ENCODE assay signal across 17 cellular contexts in the genomic region with DNA sequence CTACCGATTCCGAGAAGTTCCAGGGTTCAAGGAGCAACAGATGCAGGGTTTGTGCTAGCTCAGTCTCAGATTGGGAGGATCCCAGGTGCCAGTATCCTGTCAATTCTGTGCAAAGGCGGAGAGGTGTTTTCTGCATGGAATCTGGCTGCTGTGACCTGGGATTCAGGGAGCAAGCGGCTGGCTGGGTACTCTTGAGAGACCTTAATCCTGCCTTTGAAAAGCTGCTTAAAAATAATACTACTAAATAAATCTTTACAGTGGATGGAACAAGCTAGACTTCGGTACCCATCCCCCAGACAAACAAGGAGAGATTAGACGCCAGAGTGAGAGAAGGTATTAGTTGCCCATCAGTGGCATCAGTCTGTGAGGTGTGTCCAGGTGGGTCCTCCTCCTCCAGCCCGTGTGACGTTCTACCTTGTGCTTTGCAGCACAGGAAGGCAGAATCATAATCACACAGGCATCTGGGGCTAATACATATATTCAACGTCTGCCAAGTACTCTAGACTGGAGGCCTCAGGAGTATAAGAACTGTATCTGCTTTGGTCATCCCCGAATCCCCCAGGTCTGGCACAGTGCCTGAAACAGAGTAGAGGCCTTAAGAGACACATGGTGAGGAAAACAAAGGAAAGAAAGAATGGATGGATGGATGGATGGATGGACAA.
A peak's percentile ranks its signal among the peaks of the same experiment; 100 is the strongest.
DNase-seq lines count a peak whose midpoint lies in the region; ATAC-seq, FAIRE-seq and TF ChIP-seq lines count a peak whose summit lies in the region.
"Had no signal": no experiment of that assay in that cellular context is flagged by ENCODE, and none has a peak within 500 bp of the region (broad histone marks: within the 10 kb centered on the region; RNA-seq: fewer than 3 reads in every experiment).

No MANE protein-coding gene starts in this region.

- TF ChIP-seq RAD21 in A549 (conservative IDR thresholded peaks at IDR 0.05 in 1 of 2, IDR thresholded peaks at IDR 0.05 in 1 of 2): no peak

- H3K4me2 ChIP-seq in A549: no peak overlapping the region
- H3K4me2 ChIP-seq: BLaER1 treated with 17β-estradiol and CSF1 and Interleukin-3, amounts not matched to agents 10 nM and 100 nM; GM23338 had no signal

- CTCF ChIA-PET in A549 (lab: Yijun Ruan, JAX): interaction anchor here (1.6 to 1.7 kb wide), 2 partner anchors 9 to 80 kb away, joined by 3 to 4 read pairs; no protein-coding TSS in a partner anchor

- H3K9me3 ChIP-seq in A549: no peaks in the 10 kb centered on the region
- H3K9me3 ChIP-seq: BLaER1 treated with 17β-estradiol and CSF1 and Interleukin-3, amounts not matched to agents 10 nM and 100 nM had no signal

- no peak for ATAC-seq in A549
- no peak for ATAC-seq in GM18867 (IDR thresholded peaks at IDR 0.05; ENCODE audit: unreplicated experiment)
- ATAC-seq: GM23338 had no signal

- no peak for TF ChIP-seq POLR2A in A549 (IDR thresholded peaks at IDR 0.05; ENCODE audit: low read length)

- WGBS in A549 (ENCODE audit: missing lambda C conversion rate): 7% methylated on average over 10 of the region's 10 CpGs

- no peaks in the 10 kb centered on the region for H3K4me1 ChIP-seq in A549
- H3K4me1 ChIP-seq: BLaER1 treated with 17β-estradiol and CSF1 and Interleukin-3, amounts not matched to agents 10 nM and 100 nM had no signal

- TF ChIP-seq EP300 in A549 (IDR thresholded peaks at IDR 0.05): no peak

- H3K4me3 ChIP-seq in A549: no peak overlapping the region
- H3K4me3 ChIP-seq: BLaER1 treated with 17β-estradiol and CSF1 and Interleukin-3, amounts not matched to agents 10 nM and 100 nM; GM23338 had no signal

- FAIRE-seq in A549 (lab: Jason Lieb, UNC): peak; percentile 83

- no peak overlapping the region for H3K27ac ChIP-seq in A549
- H3K27ac ChIP-seq: 22Rv1; BLaER1 treated with 17β-estradiol and CSF1 and Interleukin-3, amounts not matched to agents 10 nM and 100 nM had no signal

- TF ChIP-seq CTCF in A549 (IDR thresholded peaks at IDR 0.05) (no peak), GM20000 (IDR thresholded peaks at IDR 0.05; ENCODE audit: extremely low read depth, missing control alignments) (no peak)

- POLR2A ChIA-PET in A549 (lab: Yijun Ruan, JAX): no interaction called here

- peak; percentile 21 for DNase-seq in DMS 273 (lab: John Stamatoyannopoulos, UW; ENCODE audit: unreplicated experiment)
- DNase-seq in DMS 273 treated with DMSO at 0.1 percent for 48 hours (lab: John Stamatoyannopoulos, UW): no peak
- DNase-seq in A549 (ENCODE audit: low read depth in 1 of 2, low spot score in 1 of 2): no peak
- peak; percentile 97 for DNase-seq in NCI-H82 (lab: John Stamatoyannopoulos, UW)
- DNase-seq in islet precursor cell: peak; percentile 36
- DNase-seq in GM20000 (ENCODE audit: low spot score): no peak
- DNase-seq: AML-193; CD4-positive, CD25-positive, alpha-beta regulatory T cell; DND-41; GF-D8; H7; IMR-90; KBM-7 had no signal

TF ChIP-seq in A549, 52 proteins besides CTCF, POLR2A, EP300 and RAD21:
- TF ChIP-seq CHD2 (IDR thresholded peaks at IDR 0.05; ENCODE audit: low read length, partially characterized antibody): no peak
- TF ChIP-seq CBX8 (IDR thresholded peaks at IDR 0.05): no peak
- TF ChIP-seq, protein P1, sequence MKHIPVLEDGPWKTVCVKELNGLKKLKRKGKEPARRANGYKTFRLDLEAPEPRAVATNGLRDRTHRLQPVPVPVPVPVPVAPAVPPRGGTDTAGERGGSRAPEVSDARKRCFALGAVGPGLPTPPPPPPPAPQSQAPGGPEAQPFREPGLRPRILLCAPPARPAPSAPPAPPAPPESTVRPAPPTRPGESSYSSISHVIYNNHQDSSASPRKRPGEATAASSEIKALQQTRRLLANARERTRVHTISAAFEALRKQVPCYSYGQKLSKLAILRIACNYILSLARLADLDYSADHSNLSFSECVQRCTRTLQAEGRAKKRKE (CRISPR knock-in tag; IDR thresholded peaks at IDR 0.05; ENCODE audit: low read depth): no peak
- TF ChIP-seq, protein P2, sequence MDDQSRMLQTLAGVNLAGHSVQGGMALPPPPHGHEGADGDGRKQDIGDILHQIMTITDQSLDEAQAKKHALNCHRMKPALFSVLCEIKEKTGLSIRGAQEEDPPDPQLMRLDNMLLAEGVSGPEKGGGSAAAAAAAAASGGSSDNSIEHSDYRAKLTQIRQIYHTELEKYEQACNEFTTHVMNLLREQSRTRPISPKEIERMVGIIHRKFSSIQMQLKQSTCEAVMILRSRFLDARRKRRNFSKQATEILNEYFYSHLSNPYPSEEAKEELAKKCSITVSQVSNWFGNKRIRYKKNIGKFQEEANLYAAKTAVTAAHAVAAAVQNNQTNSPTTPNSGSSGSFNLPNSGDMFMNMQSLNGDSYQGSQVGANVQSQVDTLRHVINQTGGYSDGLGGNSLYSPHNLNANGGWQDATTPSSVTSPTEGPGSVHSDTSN (IDR thresholded peaks at IDR 0.05): no peak
- TF ChIP-seq TP53 (CRISPR knock-in tag; IDR thresholded peaks at IDR 0.05): no peak
- no peak for TF ChIP-seq NR3C1 (IDR thresholded peaks at IDR 0.05)
- TF ChIP-seq TFCP2L1 (CRISPR knock-in tag; IDR thresholded peaks at IDR 0.05): no peak
- no peak for TF ChIP-seq HOXB13 (CRISPR knock-in tag; IDR thresholded peaks at IDR 0.05; ENCODE audit: low read depth)
- no peak for TF ChIP-seq E2F6 (IDR thresholded peaks at IDR 0.05; ENCODE audit: borderline replicate concordance, low read depth)
- TF ChIP-seq RCOR1 (IDR thresholded peaks at IDR 0.05; ENCODE audit: low read depth, low read length): no peak
- TF ChIP-seq, protein P3, sequence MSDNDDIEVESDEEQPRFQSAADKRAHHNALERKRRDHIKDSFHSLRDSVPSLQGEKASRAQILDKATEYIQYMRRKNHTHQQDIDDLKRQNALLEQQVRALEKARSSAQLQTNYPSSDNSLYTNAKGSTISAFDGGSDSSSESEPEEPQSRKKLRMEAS (IDR thresholded peaks at IDR 0.05): no peak
- no peak for TF ChIP-seq JUNB (IDR thresholded peaks at IDR 0.05)
- no peak for TF ChIP-seq SMC3 (IDR thresholded peaks at IDR 0.05)
- no peak for TF ChIP-seq MAFK (IDR thresholded peaks at IDR 0.05; ENCODE audit: partially characterized antibody)
- no peak for TF ChIP-seq ESRRA (IDR thresholded peaks at IDR 0.05; ENCODE audit: borderline replicate concordance, low read length)
- no peak for TF ChIP-seq HMGXB4 (CRISPR knock-in tag; IDR thresholded peaks at IDR 0.05; ENCODE audit: borderline replicate concordance)
- TF ChIP-seq HEYL (CRISPR knock-in tag; IDR thresholded peaks at IDR 0.05): no peak
- TF ChIP-seq ZFP36 (IDR thresholded peaks at IDR 0.05; ENCODE audit: borderline replicate concordance, partially characterized antibody): no peak
- TF ChIP-seq HES2 (IDR thresholded peaks at IDR 0.05): no peak

Comparison
In these comparisons a context has a peak if more than half of its experiments do, and no peak if none do; other contexts are left out.
1. DNase-seq: peak in DMS 273 (single experiment), NCI-H82 (single experiment) and islet precursor cell (single experiment); none in DMS 273 treated with DMSO at 0.1 percent for 48 hours (single experiment), A549 (0 of 2) and GM20000 (single experiment).